ENCODE assay signal across 12 cellular contexts in genomic region chr3:147816770-147817169, GRCh38.
A peak's percentile ranks its signal among the peaks of the same experiment; 100 is the strongest.
DNase-seq lines count a peak whose midpoint lies in the region; ATAC-seq lines count a peak whose summit lies in the region.
"Had no signal": no experiment of that assay in that cellular context is flagged by ENCODE, and none has a peak within 500 bp of the region (broad histone marks: within the 10 kb centered on the region; RNA-seq: fewer than 3 reads in every experiment).

No MANE protein-coding gene starts in this region.

- H3K4me2 ChIP-seq in Karpas-422 (ENCODE audit: low read depth, low read length, poor library complexity, severe bottlenecking), result no peak overlapping the region

- H3K9me3 ChIP-seq in adipocyte (ENCODE audit: control insufficient read depth, low read length), result no peaks in the 10 kb centered on the region
- H3K9me3 ChIP-seq in Karpas-422 (ENCODE audit: low read length), result peaks cover 7% of the 10 kb centered on the region

- H4K20me1 ChIP-seq in Karpas-422 (ENCODE audit: insufficient read depth, low read depth, low read length), result no peaks in the 10 kb centered on the region

- intact Hi-C loops in left colon (cut with DNase I, micrococcal nuclease), result no loop called here

- H3K4me1 ChIP-seq in adipocyte (ENCODE audit: control insufficient read depth, insufficient read depth, low read length), result peaks cover 7% of the 10 kb centered on the region
- no peaks in the 10 kb centered on the region for H3K4me1 ChIP-seq in Karpas-422 (ENCODE audit: low read length)

- H2AFZ ChIP-seq in Karpas-422 (ENCODE audit: low read length), result no peak overlapping the region

- ATAC-seq in left colon, result peak; percentile 100
- ATAC-seq: activated CD8-positive, alpha-beta T cell treated with anti-CD3 and anti-CD28 coated beads for 36 hours had no signal

- H3K4me3 ChIP-seq in adipocyte (ENCODE audit: low read length) (peak overlapping the region; percentile 2), Karpas-422 (ENCODE audit: low read length) (no peak overlapping the region)

- DNase-seq in NCI-H82 (lab: John Stamatoyannopoulos, UW) (peak; percentile 7), NCI-H82 treated with DMSO at 0.1 percent for 48 hours (lab: John Stamatoyannopoulos, UW; ENCODE audit: unreplicated experiment) (no peak), adipocyte (ENCODE audit: low read depth) (no peak), left colon (peak; percentile 86 to 88), ureter (ENCODE audit: low spot score) (peak; percentile 56), NCI-H2196 (lab: John Stamatoyannopoulos, UW; ENCODE audit: unreplicated experiment) (no peak), CD1c-positive myeloid dendritic cell (ENCODE audit: extremely low spot score) (no peak), Karpas-422 (no peak)
- DNase-seq: activated CD8-positive, alpha-beta T cell treated with anti-CD3 and anti-CD28 coated beads for 36 hours; activated naive CD8-positive, alpha-beta T cell treated with anti-CD3 and anti-CD28 coated beads, Interleukin-2, amount 10 ng/mL, durations not matched to agents 7 days and 5 days; islet precursor cell; NCI-H226 had no signal

- no peaks in the 10 kb centered on the region for H3K79me2 ChIP-seq in Karpas-422 (ENCODE audit: low read length)

- no peak overlapping the region for H3K9ac ChIP-seq in adipocyte (ENCODE audit: low read length)
- H3K9ac ChIP-seq in Karpas-422 (ENCODE audit: low read length), result no peak overlapping the region

- no peaks in the 10 kb centered on the region for H3K27me3 ChIP-seq in adipocyte (replicated peaks; ENCODE audit: control insufficient read depth, insufficient read depth, low read length)
- H3K27me3 ChIP-seq in Karpas-422 (ENCODE audit: low read length), result no peaks in the 10 kb centered on the region

- no peak overlapping the region for H3K27ac ChIP-seq in Karpas-422 (ENCODE audit: low read length)

- H3K9me2 ChIP-seq in Karpas-422 (replicated peaks; ENCODE audit: insufficient read depth, low read length), result no peaks in the 10 kb centered on the region

- H3K36me3 ChIP-seq in adipocyte (ENCODE audit: control insufficient read depth, insufficient read depth, low read length, severe bottlenecking), result no peaks in the 10 kb centered on the region
- H3K36me3 ChIP-seq in Karpas-422 (ENCODE audit: insufficient read depth, low read length), result no peaks in the 10 kb centered on the region

Comparison
In these comparisons a context has a peak if more than half of its experiments do, and no peak if none do; other contexts are left out.
1. DNase-seq: peak in NCI-H82 (single experiment), left colon (2 of 2) and ureter (single experiment); none in NCI-H82 treated with DMSO at 0.1 percent for 48 hours (single experiment), adipocyte (single experiment), NCI-H2196 (single experiment), CD1c-positive myeloid dendritic cell (single experiment) and Karpas-422 (single experiment).